ENCODE assay signal across 10 cellular contexts in the genomic region with DNA sequence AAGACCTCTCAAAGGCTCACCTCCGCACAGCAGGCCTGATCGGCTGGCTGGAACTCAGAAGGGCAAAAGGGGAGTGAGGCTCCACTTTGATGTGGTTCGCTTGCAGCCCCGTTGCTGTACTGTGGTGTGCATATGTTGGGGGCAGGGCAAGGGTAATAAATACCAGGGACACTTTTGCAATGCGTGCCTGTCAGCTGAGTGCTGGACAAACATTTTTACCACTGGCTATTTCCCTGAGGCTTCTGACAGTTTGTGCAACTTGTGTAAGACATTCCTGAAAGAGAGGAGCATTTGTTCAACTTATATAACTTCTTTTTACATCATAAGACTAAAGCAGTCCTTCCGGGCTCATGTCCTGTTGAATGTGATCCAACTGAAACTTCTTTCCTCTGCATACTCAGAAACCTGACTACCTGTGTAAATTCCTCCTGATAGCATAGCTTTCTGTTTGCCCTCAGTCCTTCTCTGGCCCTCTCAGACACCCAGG.
DNase-seq lines count a peak whose midpoint lies in the region; ATAC-seq and TF ChIP-seq lines count a peak whose summit lies in the region.
"Had no signal": no experiment of that assay in that cellular context is flagged by ENCODE, and none has a peak within 500 bp of the region (broad histone marks: within the 10 kb centered on the region; RNA-seq: fewer than 3 reads in every experiment).

No MANE protein-coding gene starts in this region.

- peak overlapping the region; percentile 20; the same call in 1 of the 2 replicates for H3K27ac ChIP-seq in SJSA1

- H3K4me1 ChIP-seq in SJSA1 (replicated peaks): peaks cover 24% of the 10 kb centered on the region

- no peak for ATAC-seq in SK-N-SH treated with all-trans-retinoic acid at 6 μM for 48 hours

- H3K9me3 ChIP-seq in SJSA1 (replicated peaks): no peaks in the 10 kb centered on the region; the same call in 1 of the 2 replicates
- H3K9me3 ChIP-seq: Peyer's patch had no signal

- peak; percentile 28 for DNase-seq in GM04503 (ENCODE audit: low read depth)
- DNase-seq in SJSA1 (ENCODE audit: low read depth in 1 of 2, low spot score in 2 of 2): peak; percentile 48 to 59
- DNase-seq in fibroblast of peridontal ligament (ENCODE audit: extremely low read depth): peak; percentile 9
- peak; percentile 95 for DNase-seq in renal cortical epithelial cell (ENCODE audit: low read depth)
- DNase-seq in NCI-H1436 treated with DMSO at 0.1 percent for 48 hours (lab: John Stamatoyannopoulos, UW): no peak
- DNase-seq in NCI-H2171 treated with DMSO at 0.1 percent for 48 hours (lab: John Stamatoyannopoulos, UW): no peak
- DNase-seq in activated CD8-positive, alpha-beta memory T cell treated with anti-CD3 and anti-CD28 coated beads, Interleukin-2, amount 50 U/mL, for 48 hours: no peak
- DNase-seq: amniotic stem cell had no signal

- no peak overlapping the region for H3K4me3 ChIP-seq in SJSA1
- H3K4me3 ChIP-seq: Peyer's patch had no signal

- H3K27me3 ChIP-seq in SJSA1 (replicated peaks): no peaks in the 10 kb centered on the region
- H3K27me3 ChIP-seq: Peyer's patch had no signal

- no peaks in the 10 kb centered on the region for H3K36me3 ChIP-seq in SJSA1
- H3K36me3 ChIP-seq: Peyer's patch had no signal

TF ChIP-seq in SK-N-SH treated with all-trans-retinoic acid at 6 μM for 48 hours, 23 proteins besides CTCF, POLR2A, EP300 and RAD21:
- TF ChIP-seq PPARA (CRISPR knock-in tag; IDR thresholded peaks at IDR 0.05; ENCODE audit: borderline replicate concordance) (no peak), ARNTL (CRISPR knock-in tag; IDR thresholded peaks at IDR 0.05; ENCODE audit: borderline replicate concordance, low read depth) (no peak), ZFP3 (CRISPR knock-in tag; IDR thresholded peaks at IDR 0.05) (no peak), BACH2 (CRISPR knock-in tag; IDR thresholded peaks at IDR 0.05; ENCODE audit: borderline replicate concordance) (no peak), ZNF8 (CRISPR knock-in tag; IDR thresholded peaks at IDR 0.05) (no peak), RARB (CRISPR knock-in tag; IDR thresholded peaks at IDR 0.05) (no peak), ISL1 (CRISPR knock-in tag; IDR thresholded peaks at IDR 0.05) (no peak), TCF4 (CRISPR knock-in tag; IDR thresholded peaks at IDR 0.05; ENCODE audit: borderline replicate concordance) (no peak), ZNF70 (CRISPR knock-in tag; IDR thresholded peaks at IDR 0.05) (no peak), ESRRG (CRISPR knock-in tag; IDR thresholded peaks at IDR 0.05) (no peak), GLIS3 (CRISPR knock-in tag; IDR thresholded peaks at IDR 0.05) (no peak)
- TF ChIP-seq, protein P1, sequence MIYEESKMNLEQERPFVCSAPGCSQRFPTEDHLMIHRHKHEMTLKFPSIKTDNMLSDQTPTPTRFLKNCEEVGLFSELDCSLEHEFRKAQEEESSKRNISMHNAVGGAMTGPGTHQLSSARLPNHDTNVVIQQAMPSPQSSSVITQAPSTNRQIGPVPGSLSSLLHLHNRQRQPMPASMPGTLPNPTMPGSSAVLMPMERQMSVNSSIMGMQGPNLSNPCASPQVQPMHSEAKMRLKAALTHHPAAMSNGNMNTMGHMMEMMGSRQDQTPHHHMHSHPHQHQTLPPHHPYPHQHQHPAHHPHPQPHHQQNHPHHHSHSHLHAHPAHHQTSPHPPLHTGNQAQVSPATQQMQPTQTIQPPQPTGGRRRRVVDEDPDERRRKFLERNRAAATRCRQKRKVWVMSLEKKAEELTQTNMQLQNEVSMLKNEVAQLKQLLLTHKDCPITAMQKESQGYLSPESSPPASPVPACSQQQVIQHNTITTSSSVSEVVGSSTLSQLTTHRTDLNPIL (CRISPR knock-in tag; IDR thresholded peaks at IDR 0.05; ENCODE audit: low read depth): no peak
- TF ChIP-seq, protein P2, sequence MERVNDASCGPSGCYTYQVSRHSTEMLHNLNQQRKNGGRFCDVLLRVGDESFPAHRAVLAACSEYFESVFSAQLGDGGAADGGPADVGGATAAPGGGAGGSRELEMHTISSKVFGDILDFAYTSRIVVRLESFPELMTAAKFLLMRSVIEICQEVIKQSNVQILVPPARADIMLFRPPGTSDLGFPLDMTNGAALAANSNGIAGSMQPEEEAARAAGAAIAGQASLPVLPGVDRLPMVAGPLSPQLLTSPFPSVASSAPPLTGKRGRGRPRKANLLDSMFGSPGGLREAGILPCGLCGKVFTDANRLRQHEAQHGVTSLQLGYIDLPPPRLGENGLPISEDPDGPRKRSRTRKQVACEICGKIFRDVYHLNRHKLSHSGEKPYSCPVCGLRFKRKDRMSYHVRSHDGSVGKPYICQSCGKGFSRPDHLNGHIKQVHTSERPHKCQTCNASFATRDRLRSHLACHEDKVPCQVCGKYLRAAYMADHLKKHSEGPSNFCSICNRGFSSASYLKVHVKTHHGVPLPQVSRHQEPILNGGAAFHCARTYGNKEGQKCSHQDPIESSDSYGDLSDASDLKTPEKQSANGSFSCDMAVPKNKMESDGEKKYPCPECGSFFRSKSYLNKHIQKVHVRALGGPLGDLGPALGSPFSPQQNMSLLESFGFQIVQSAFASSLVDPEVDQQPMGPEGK (CRISPR knock-in tag; IDR thresholded peaks at IDR 0.05; ENCODE audit: borderline replicate concordance): no peak
TF ChIP-seq in SK-N-SH treated with all-trans-retinoic acid at 6 μM for 48 hours: peak in this region for 0.

Comparison
In these comparisons a context has a peak if more than half of its experiments do, and no peak if none do; other contexts are left out.
1. DNase-seq: peak in GM04503 (single experiment), SJSA1 (2 of 2), fibroblast of peridontal ligament (single experiment) and renal cortical epithelial cell (single experiment); none in NCI-H1436 treated with DMSO at 0.1 percent for 48 hours (single experiment), NCI-H2171 treated with DMSO at 0.1 percent for 48 hours (single experiment) and activated CD8-positive, alpha-beta memory T cell treated with anti-CD3 and anti-CD28 coated beads, Interleukin-2, amount 50 U/mL, for 48 hours (single experiment).